ENCODE assay signal across 8 cellular contexts in genomic region chr5:63125862-63126261, GRCh38.
A peak's percentile ranks its signal among the peaks of the same experiment; 100 is the strongest.
DNase-seq lines count a peak whose midpoint lies in the region; ATAC-seq and TF ChIP-seq lines count a peak whose summit lies in the region.

No MANE protein-coding gene starts in this region.

- H3K4me1 ChIP-seq in adipocyte (ENCODE audit: control insufficient read depth, insufficient read depth, low read length) (peaks cover 7% of the 10 kb centered on the region), spleen (no peaks in the 10 kb centered on the region)

- no peaks in the 10 kb centered on the region for H3K27me3 ChIP-seq in adipocyte (replicated peaks; ENCODE audit: control insufficient read depth, insufficient read depth, low read length)
- H3K27me3 ChIP-seq in spleen (replicated peaks in 1 of 7) = no peaks in the 10 kb centered on the region

- DNase-seq in NCI-H82 (lab: John Stamatoyannopoulos, UW) (peak; percentile 45), NCI-H82 treated with DMSO at 0.1 percent for 48 hours (lab: John Stamatoyannopoulos, UW; ENCODE audit: unreplicated experiment) (no peak), adipocyte (ENCODE audit: low read depth) (peak; percentile 7), medulla oblongata (ENCODE audit: extremely low spot score) (peak; percentile 50), NCI-H2081 (lab: John Stamatoyannopoulos, UW) (no peak), spleen (no peak)

- intact Hi-C loops in spleen (cut with DNase I; ENCODE audit: low total_unique reads) = no loop called here

- no peak for TF ChIP-seq POLR2A in spleen (IDR thresholded peaks at IDR 0.05)

- H3K9me3 ChIP-seq in adipocyte (ENCODE audit: control insufficient read depth, low read length) (no peaks in the 10 kb centered on the region), spleen (no peaks in the 10 kb centered on the region)

- H3K9ac ChIP-seq in adipocyte (ENCODE audit: low read length) = no peak overlapping the region

- 16 to 30% (median 22%) methylated on average over 2 of the region's 2 CpGs for WGBS in spleen, 5 donors

- ATAC-seq in GM21737 (IDR thresholded peaks at IDR 0.05; ENCODE audit: unreplicated experiment) = peak; percentile 66

- peak; percentile 52 for TF ChIP-seq RAD21 in Ishikawa (IDR thresholded peaks at IDR 0.05; ENCODE audit: low read depth)

- H3K4me3 ChIP-seq in adipocyte (ENCODE audit: low read length) = no peak overlapping the region
- no peak overlapping the region for H3K4me3 ChIP-seq in spleen

- H3K36me3 ChIP-seq in adipocyte (ENCODE audit: control insufficient read depth, insufficient read depth, low read length, severe bottlenecking) (no peaks in the 10 kb centered on the region), spleen (no peaks in the 10 kb centered on the region)

- no peak overlapping the region for H3K27ac ChIP-seq in spleen

- peak in 1 of 11 experiments; percentile 11 for TF ChIP-seq CTCF in spleen (IDR thresholded peaks at IDR 0.05 in 8 of 11, conservative IDR thresholded peaks at IDR 0.05 in 3 of 11)

- TF ChIP-seq EP300 in Ishikawa (IDR thresholded peaks at IDR 0.05; ENCODE audit: borderline replicate concordance) = no peak

TF ChIP-seq in Ishikawa, 13 proteins besides CTCF, POLR2A, EP300 and RAD21:
- TF ChIP-seq FOXM1 (IDR thresholded peaks at IDR 0.05; ENCODE audit: borderline replicate concordance, low read depth) (no peak), EGR1 (IDR thresholded peaks at IDR 0.05) (no peak), TAF1 (IDR thresholded peaks at IDR 0.05; ENCODE audit: low read depth) (no peak), YY1 (IDR thresholded peaks at IDR 0.05; ENCODE audit: low read depth) (no peak), TCF12 (IDR thresholded peaks at IDR 0.05; ENCODE audit: low read depth) (no peak), ZBTB7A (IDR thresholded peaks at IDR 0.05; ENCODE audit: low read depth) (no peak), CEBPB (IDR thresholded peaks at IDR 0.05) (no peak), CREB1 (IDR thresholded peaks at IDR 0.05; ENCODE audit: low read depth) (no peak), TEAD4 (IDR thresholded peaks at IDR 0.05) (no peak), NFIC (IDR thresholded peaks at IDR 0.05) (no peak)
- TF ChIP-seq, protein P1, sequence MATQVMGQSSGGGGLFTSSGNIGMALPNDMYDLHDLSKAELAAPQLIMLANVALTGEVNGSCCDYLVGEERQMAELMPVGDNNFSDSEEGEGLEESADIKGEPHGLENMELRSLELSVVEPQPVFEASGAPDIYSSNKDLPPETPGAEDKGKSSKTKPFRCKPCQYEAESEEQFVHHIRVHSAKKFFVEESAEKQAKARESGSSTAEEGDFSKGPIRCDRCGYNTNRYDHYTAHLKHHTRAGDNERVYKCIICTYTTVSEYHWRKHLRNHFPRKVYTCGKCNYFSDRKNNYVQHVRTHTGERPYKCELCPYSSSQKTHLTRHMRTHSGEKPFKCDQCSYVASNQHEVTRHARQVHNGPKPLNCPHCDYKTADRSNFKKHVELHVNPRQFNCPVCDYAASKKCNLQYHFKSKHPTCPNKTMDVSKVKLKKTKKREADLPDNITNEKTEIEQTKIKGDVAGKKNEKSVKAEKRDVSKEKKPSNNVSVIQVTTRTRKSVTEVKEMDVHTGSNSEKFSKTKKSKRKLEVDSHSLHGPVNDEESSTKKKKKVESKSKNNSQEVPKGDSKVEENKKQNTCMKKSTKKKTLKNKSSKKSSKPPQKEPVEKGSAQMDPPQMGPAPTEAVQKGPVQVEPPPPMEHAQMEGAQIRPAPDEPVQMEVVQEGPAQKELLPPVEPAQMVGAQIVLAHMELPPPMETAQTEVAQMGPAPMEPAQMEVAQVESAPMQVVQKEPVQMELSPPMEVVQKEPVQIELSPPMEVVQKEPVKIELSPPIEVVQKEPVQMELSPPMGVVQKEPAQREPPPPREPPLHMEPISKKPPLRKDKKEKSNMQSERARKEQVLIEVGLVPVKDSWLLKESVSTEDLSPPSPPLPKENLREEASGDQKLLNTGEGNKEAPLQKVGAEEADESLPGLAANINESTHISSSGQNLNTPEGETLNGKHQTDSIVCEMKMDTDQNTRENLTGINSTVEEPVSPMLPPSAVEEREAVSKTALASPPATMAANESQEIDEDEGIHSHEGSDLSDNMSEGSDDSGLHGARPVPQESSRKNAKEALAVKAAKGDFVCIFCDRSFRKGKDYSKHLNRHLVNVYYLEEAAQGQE (IDR thresholded peaks at IDR 0.05; ENCODE audit: low read depth) = no peak
- TF ChIP-seq, protein P2, sequence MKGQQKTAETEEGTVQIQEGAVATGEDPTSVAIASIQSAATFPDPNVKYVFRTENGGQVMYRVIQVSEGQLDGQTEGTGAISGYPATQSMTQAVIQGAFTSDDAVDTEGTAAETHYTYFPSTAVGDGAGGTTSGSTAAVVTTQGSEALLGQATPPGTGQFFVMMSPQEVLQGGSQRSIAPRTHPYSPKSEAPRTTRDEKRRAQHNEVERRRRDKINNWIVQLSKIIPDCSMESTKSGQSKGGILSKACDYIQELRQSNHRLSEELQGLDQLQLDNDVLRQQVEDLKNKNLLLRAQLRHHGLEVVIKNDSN (IDR thresholded peaks at IDR 0.05) = no peak
- TF ChIP-seq, protein P3, sequence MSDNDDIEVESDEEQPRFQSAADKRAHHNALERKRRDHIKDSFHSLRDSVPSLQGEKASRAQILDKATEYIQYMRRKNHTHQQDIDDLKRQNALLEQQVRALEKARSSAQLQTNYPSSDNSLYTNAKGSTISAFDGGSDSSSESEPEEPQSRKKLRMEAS (IDR thresholded peaks at IDR 0.05) = no peak

Comparison
In these comparisons a context has a peak if more than half of its experiments do, and no peak if none do; other contexts are left out.
1. DNase-seq: peak in NCI-H82 (single experiment), adipocyte (single experiment) and medulla oblongata (single experiment); none in NCI-H82 treated with DMSO at 0.1 percent for 48 hours (single experiment), NCI-H2081 (0 of 2) and spleen (single experiment).